Comparison of ENCODE assay signal across 8 cellular contexts in genomic region chr14:106846218-106846617, GRCh38.
DNase-seq lines count a peak whose midpoint lies in the region; ATAC-seq and TF ChIP-seq lines count a peak whose summit lies in the region.

No MANE protein-coding gene starts in this region.

- peak overlapping the region; percentile 85 for H3K4me2 ChIP-seq in SK-N-SH

- TF ChIP-seq POLR2A in Peyer's patch (IDR thresholded peaks at IDR 0.05), result no peak

- no peak for ATAC-seq in SK-N-SH treated with all-trans-retinoic acid at 6 μM for 48 hours
- no peak for ATAC-seq in stimulated activated effector memory CD8-positive, alpha-beta T cell treated with anti-CD3 and anti-CD28 coated beads, Interleukin-12 subunit alpha, Interleukin-12 subunit beta, amount 100 ng/mL, for 72 hours

- peak overlapping the region in 1 of 2 experiments; percentile 61; a peak in 1 of 4 replicates for H3K4me3 ChIP-seq in SK-N-SH (ENCODE audit: low read depth in 2 of 2, low read length in 1 of 2)
- peak overlapping the region in 3 of 4 donors; percentile 58 to 66 (median 61) for H3K4me3 ChIP-seq in Peyer's patch
- H3K4me3 ChIP-seq in right atrium auricular region, result no peak overlapping the region

- H3F3A ChIP-seq in SK-N-SH (replicated peaks; ENCODE audit: insufficient read depth), result peaks cover 13% of the 10 kb centered on the region

- no peaks in the 10 kb centered on the region; the same call in 1 of the 2 replicates for H3K9me3 ChIP-seq in SK-N-SH
- H3K9me3 ChIP-seq in Peyer's patch, result no peaks in the 10 kb centered on the region
- H3K9me3 ChIP-seq in right atrium auricular region, result no peaks in the 10 kb centered on the region

- H3K36me3 ChIP-seq in SK-N-SH (replicated peaks in 1 of 2; ENCODE audit: control insufficient read depth in 1 of 2, insufficient read depth in 2 of 2, low read length in 1 of 2) (no peaks in the 10 kb centered on the region), Peyer's patch (no peaks in the 10 kb centered on the region), right atrium auricular region (no peaks in the 10 kb centered on the region)

- no peak for TF ChIP-seq EP300 in SK-N-SH (IDR thresholded peaks at IDR 0.05; ENCODE audit: borderline replicate concordance in 1 of 2, low read depth in 1 of 2, low read length in 1 of 2)

- H3K9ac ChIP-seq in SK-N-SH, result no peak overlapping the region

- no peaks in the 10 kb centered on the region for H3K36me3 Mint-ChIP-seq in stimulated activated effector memory CD8-positive, alpha-beta T cell treated with anti-CD3 and anti-CD28 coated beads, Interleukin-12 subunit alpha, Interleukin-12 subunit beta, amount 100 ng/mL, for 72 hours

- H3K27ac Mint-ChIP-seq in stimulated activated effector memory CD8-positive, alpha-beta T cell treated with anti-CD3 and anti-CD28 coated beads, Interleukin-12 subunit alpha, Interleukin-12 subunit beta, amount 100 ng/mL, for 72 hours, result no peak overlapping the region

- H3K27me3 ChIP-seq in SK-N-SH (ENCODE audit: insufficient read depth) (0 out of 2 replicates have a peak, but pooled peaks cover 4% of the 10 kb centered on the region), Peyer's patch (no peaks in the 10 kb centered on the region), right atrium auricular region (no peaks in the 10 kb centered on the region)

- CTCF ChIA-PET in SK-N-SH (lab: Yijun Ruan, JAX), result interaction anchor here (0.8 to 1.0 kb wide), 2 partner anchors 26 to 70 kb away, joined by 3 read pairs; no protein-coding TSS in a partner anchor

- no peak overlapping the region for H2AFZ ChIP-seq in SK-N-SH (ENCODE audit: low read depth)

- no peaks in the 10 kb centered on the region for H3K9me3 Mint-ChIP-seq in stimulated activated effector memory CD8-positive, alpha-beta T cell treated with anti-CD3 and anti-CD28 coated beads, Interleukin-12 subunit alpha, Interleukin-12 subunit beta, amount 100 ng/mL, for 72 hours

- no peak for TF ChIP-seq CTCF in SK-N-SH (IDR thresholded peaks at IDR 0.05)
- TF ChIP-seq CTCF in Peyer's patch (IDR thresholded peaks at IDR 0.05), result no peak
- TF ChIP-seq CTCF in right atrium auricular region (IDR thresholded peaks at IDR 0.05), result no peak

- no peak for TF ChIP-seq RAD21 in SK-N-SH (IDR thresholded peaks at IDR 0.05; ENCODE audit: low read length)

- peaks cover 31% of the 10 kb centered on the region for H3K4me1 Mint-ChIP-seq in stimulated activated effector memory CD8-positive, alpha-beta T cell treated with anti-CD3 and anti-CD28 coated beads, Interleukin-12 subunit alpha, Interleukin-12 subunit beta, amount 100 ng/mL, for 72 hours

- no peaks in the 10 kb centered on the region for H3K9me2 ChIP-seq in SK-N-SH

- no peaks in the 10 kb centered on the region for H3K79me2 ChIP-seq in SK-N-SH (ENCODE audit: insufficient read depth)

- H3K4me1 ChIP-seq in SK-N-SH (ENCODE audit: control insufficient read depth in 1 of 2, insufficient read depth in 2 of 2, low read depth in 1 of 2, low read length in 1 of 2) (peaks cover 12 to 22% of the 10 kb centered on the region in 2 experiments; a peak in 3 of 4 replicates), Peyer's patch (peaks cover 0 to 9% (median 0%) of the 10 kb centered on the region in 4 donors), right atrium auricular region (peaks cover 0 to 4% of the 10 kb centered on the region in 2 donors)

- H3K4me3 Mint-ChIP-seq in stimulated activated effector memory CD8-positive, alpha-beta T cell treated with anti-CD3 and anti-CD28 coated beads, Interleukin-12 subunit alpha, Interleukin-12 subunit beta, amount 100 ng/mL, for 72 hours, result peak overlapping the region; percentile 91

- POLR2A ChIA-PET in SK-N-SH (lab: Yijun Ruan, JAX), result no interaction called here

- peak overlapping the region in 1 of 2 experiments; percentile 63; a peak in 1 of 4 replicates for H3K27ac ChIP-seq in SK-N-SH (ENCODE audit: low read depth in 2 of 2, low read length in 1 of 2)
- peak overlapping the region; percentile 93 to 97 (median 94) for H3K27ac ChIP-seq in Peyer's patch
- H3K27ac ChIP-seq in right atrium auricular region, result peak overlapping the region; percentile 51 to 66

- DNase-seq in SK-N-SH (no peak), Peyer's patch (no peak), right atrium auricular region (ENCODE audit: low spot score) (no peak), GM19240 (ENCODE audit: insufficient read length, low spot score) (no peak), NCI-H2029 (lab: John Stamatoyannopoulos, UW) (no peak), globus pallidus (ENCODE audit: low spot score) (no peak)
- DNase-seq in stimulated activated effector memory CD8-positive, alpha-beta T cell treated with anti-CD3 and anti-CD28 coated beads, Interleukin-12 subunit alpha, Interleukin-12 subunit beta, amount 100 ng/mL, for 72 hours (ENCODE audit: low spot score in 2 of 2), result no peak

- WGBS in SK-N-SH (ENCODE audit: low lambda C conversion rate), result 24% methylated on average over 2 of the region's 2 CpGs

- no peaks in the 10 kb centered on the region for H4K20me1 ChIP-seq in SK-N-SH (ENCODE audit: insufficient read depth)

TF ChIP-seq in SK-N-SH, 30 proteins besides CTCF, POLR2A, EP300 and RAD21 (continues in another document):
- TF ChIP-seq FOXM1 (IDR thresholded peaks at IDR 0.05; ENCODE audit: low read depth) (no peak), TEAD4 (IDR thresholded peaks at IDR 0.05; ENCODE audit: borderline replicate concordance, insufficient read depth) (no peak), MXI1 (IDR thresholded peaks at IDR 0.05; ENCODE audit: low read depth, low read length) (no peak), ELF1 (IDR thresholded peaks at IDR 0.05) (no peak), IRF3 (IDR thresholded peaks at IDR 0.05; ENCODE audit: low read depth, low read length) (no peak), USF1 (IDR thresholded peaks at IDR 0.05; ENCODE audit: borderline replicate concordance, low read depth) (no peak), TAF1 (IDR thresholded peaks at IDR 0.05; ENCODE audit: borderline replicate concordance, low read depth, low read length) (no peak), TCF12 (IDR thresholded peaks at IDR 0.05) (no peak)

TF ChIP-seq in SK-N-SH treated with all-trans-retinoic acid at 6 μM for 48 hours, 23 proteins besides CTCF, POLR2A, EP300 and RAD21 (continues in another document):
- TF ChIP-seq ZNF565 (CRISPR knock-in tag; conservative IDR thresholded peaks at IDR 0.05; ENCODE audit: low read depth) (no peak), OSR1 (CRISPR knock-in tag; IDR thresholded peaks at IDR 0.05) (no peak), ZNF70 (CRISPR knock-in tag; IDR thresholded peaks at IDR 0.05) (no peak), ZNF8 (CRISPR knock-in tag; IDR thresholded peaks at IDR 0.05) (no peak), TCF4 (CRISPR knock-in tag; IDR thresholded peaks at IDR 0.05; ENCODE audit: borderline replicate concordance) (no peak), POU6F1 (CRISPR knock-in tag; IDR thresholded peaks at IDR 0.05; ENCODE audit: borderline replicate concordance, low read depth) (no peak), BACH2 (CRISPR knock-in tag; IDR thresholded peaks at IDR 0.05; ENCODE audit: borderline replicate concordance) (no peak), ARNTL (CRISPR knock-in tag; IDR thresholded peaks at IDR 0.05; ENCODE audit: borderline replicate concordance, low read depth) (no peak), ZC3H10 (CRISPR knock-in tag; IDR thresholded peaks at IDR 0.05) (no peak), TSHZ2 (CRISPR knock-in tag; IDR thresholded peaks at IDR 0.05) (no peak), CSDC2 (CRISPR knock-in tag; IDR thresholded peaks at IDR 0.05) (no peak), ZFP3 (CRISPR knock-in tag; IDR thresholded peaks at IDR 0.05) (no peak), ESRRG (CRISPR knock-in tag; IDR thresholded peaks at IDR 0.05) (no peak)

Comparison
In these comparisons a context has a peak if more than half of its experiments do, and no peak if none do; other contexts are left out.
1. H3K4me3 ChIP-seq: peak in Peyer's patch (3 of 4); none in right atrium auricular region (0 of 2).